1 cellular context compared by ENCODE assay signal in genomic region chr11:69094111-69094914, GRCh38.
TF ChIP-seq lines count a peak whose summit lies in the region.

No MANE protein-coding gene starts in this region.

TF ChIP-seq in GM12878, 131 proteins besides CTCF, POLR2A, EP300 and RAD21 (continued from another document):
- TF ChIP-seq IRF3 (IDR thresholded peaks at IDR 0.05) (no peak), CREM (IDR thresholded peaks at IDR 0.05; ENCODE audit: low read depth) (no peak), GATAD2B (conservative IDR thresholded peaks at IDR 0.05; ENCODE audit: low read depth) (no peak), SMC3 (IDR thresholded peaks at IDR 0.05; ENCODE audit: borderline replicate concordance, low read length) (no peak), ATF7 (IDR thresholded peaks at IDR 0.05; ENCODE audit: low read depth) (no peak), PAX5 (IDR thresholded peaks at IDR 0.05; ENCODE audit: borderline replicate concordance, low read depth, low read length) (no peak)
